1 cellular context compared by ENCODE assay signal in genomic region chr7:64869912-64870562, GRCh38.
TF ChIP-seq lines count a peak whose summit lies in the region.

No MANE protein-coding gene starts in this region.

TF ChIP-seq in SK-N-SH, 30 proteins besides CTCF, POLR2A, EP300 and RAD21 (continued from another document):
- TF ChIP-seq TEAD4 (IDR thresholded peaks at IDR 0.05; ENCODE audit: borderline replicate concordance, insufficient read depth) (no peak), FOSL2 (IDR thresholded peaks at IDR 0.05; ENCODE audit: borderline replicate concordance, low read depth) (no peak), MXI1 (IDR thresholded peaks at IDR 0.05; ENCODE audit: low read depth, low read length) (no peak), RXRA (IDR thresholded peaks at IDR 0.05; ENCODE audit: borderline replicate concordance, low read depth) (no peak), YY1 (IDR thresholded peaks at IDR 0.05; ENCODE audit: low read depth) (no peak), RCOR1 (IDR thresholded peaks at IDR 0.05; ENCODE audit: low read length) (no peak)
